In the genomic region with DNA sequence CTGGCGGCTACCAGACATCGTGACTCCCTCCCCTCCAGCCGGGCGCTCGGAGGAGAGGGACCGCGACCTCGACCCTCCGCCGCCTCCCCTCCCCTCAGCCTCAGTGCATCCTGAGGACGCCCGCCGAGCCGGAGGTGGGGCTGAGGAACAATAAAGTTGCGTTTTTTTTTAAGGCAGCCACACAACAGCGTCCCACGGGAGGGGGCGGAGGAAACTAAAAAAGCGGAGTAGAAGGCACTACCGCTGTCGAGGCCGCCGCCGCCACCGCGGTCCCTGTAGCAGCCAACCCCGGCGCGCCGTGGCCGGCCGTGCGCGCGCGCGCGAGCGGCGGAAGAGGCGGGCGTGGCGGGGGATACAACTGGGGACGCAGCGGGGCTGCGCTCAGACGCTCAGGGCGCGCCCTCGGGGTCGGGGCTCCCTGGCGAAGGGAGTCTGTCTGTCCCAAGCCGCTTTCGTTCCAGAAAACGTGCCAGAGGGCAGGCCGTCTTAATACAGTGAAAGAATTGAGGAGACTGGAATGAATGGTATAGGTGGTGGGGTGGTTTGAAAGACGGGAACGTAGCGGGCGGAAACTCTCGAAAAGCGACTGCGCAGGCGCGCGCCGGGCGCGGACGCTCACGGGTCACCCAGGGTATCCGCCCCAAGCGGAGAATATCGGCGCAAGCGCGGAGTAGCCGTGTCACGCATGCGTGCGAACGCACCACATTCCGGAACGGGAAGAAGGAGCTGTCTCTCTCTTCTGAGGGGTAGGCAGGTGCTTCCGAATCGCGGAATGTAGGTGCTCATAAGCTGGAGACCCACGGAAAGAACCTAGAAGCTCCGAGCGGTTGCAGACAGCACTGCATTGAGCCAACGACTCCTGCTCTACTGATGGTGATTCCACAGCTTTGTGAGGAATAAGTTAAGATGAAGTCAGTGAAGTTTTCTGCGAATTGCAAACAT, we compare ENCODE assay signal across 1 cellular context.
TF ChIP-seq lines count a peak whose summit lies in the region.

A gene (minus strand): TSS at position 326 of the 942 bp plus-strand sequence. CDS start 308 bp downstream, at position 18.

TF ChIP-seq in neural cell, 6 proteins besides CTCF, POLR2A, EP300 and RAD21 (continued from another document):
- TF ChIP-seq, protein P1, sequence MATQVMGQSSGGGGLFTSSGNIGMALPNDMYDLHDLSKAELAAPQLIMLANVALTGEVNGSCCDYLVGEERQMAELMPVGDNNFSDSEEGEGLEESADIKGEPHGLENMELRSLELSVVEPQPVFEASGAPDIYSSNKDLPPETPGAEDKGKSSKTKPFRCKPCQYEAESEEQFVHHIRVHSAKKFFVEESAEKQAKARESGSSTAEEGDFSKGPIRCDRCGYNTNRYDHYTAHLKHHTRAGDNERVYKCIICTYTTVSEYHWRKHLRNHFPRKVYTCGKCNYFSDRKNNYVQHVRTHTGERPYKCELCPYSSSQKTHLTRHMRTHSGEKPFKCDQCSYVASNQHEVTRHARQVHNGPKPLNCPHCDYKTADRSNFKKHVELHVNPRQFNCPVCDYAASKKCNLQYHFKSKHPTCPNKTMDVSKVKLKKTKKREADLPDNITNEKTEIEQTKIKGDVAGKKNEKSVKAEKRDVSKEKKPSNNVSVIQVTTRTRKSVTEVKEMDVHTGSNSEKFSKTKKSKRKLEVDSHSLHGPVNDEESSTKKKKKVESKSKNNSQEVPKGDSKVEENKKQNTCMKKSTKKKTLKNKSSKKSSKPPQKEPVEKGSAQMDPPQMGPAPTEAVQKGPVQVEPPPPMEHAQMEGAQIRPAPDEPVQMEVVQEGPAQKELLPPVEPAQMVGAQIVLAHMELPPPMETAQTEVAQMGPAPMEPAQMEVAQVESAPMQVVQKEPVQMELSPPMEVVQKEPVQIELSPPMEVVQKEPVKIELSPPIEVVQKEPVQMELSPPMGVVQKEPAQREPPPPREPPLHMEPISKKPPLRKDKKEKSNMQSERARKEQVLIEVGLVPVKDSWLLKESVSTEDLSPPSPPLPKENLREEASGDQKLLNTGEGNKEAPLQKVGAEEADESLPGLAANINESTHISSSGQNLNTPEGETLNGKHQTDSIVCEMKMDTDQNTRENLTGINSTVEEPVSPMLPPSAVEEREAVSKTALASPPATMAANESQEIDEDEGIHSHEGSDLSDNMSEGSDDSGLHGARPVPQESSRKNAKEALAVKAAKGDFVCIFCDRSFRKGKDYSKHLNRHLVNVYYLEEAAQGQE (IDR thresholded peaks at IDR 0.05; ENCODE audit: borderline replicate concordance), result peak; percentile 50
- TF ChIP-seq MXI1 (conservative IDR thresholded peaks at IDR 0.05; ENCODE audit: poor library complexity, severe bottlenecking) (peak; percentile 91), TAF1 (IDR thresholded peaks at IDR 0.05; ENCODE audit: low read depth) (peak; percentile 70)
